Comparison of ENCODE assay signal across 10 cellular contexts in the genomic region with DNA sequence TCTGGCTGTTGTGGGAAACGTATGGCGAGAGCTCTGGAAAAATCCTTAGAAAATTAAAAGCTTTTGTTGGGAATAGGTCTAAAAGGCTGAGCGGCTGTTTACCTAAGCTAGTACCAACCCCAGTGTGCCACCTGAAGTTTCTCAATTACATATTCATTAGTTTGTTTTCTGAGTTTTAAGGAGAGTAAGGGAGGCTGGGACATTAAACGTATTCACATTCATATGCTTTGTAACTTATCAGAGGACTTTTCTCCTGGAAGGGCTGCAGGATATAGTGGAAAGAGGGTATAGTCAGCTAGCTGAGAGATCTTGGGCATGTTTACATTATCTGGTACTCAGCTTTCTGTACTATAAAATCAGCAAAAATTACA. TPM values are rescaled to one million over a fixed set of nuclear protein-coding genes. Genes with fewer than 3 reads are reported as not detected.
A peak's percentile ranks its signal among the peaks of the same experiment; 100 is the strongest.
DNase-seq lines count a peak whose midpoint lies in the region; TF ChIP-seq lines count a peak whose summit lies in the region.
"Had no signal": no experiment of that assay in that cellular context is flagged by ENCODE, and none has a peak within 500 bp of the region (broad histone marks: within the 10 kb centered on the region; RNA-seq: fewer than 3 reads in every experiment).

No MANE protein-coding gene starts in this region.

- no peaks in the 10 kb centered on the region for H3K9me3 ChIP-seq in H9 (ENCODE audit: control insufficient read depth, low read depth, low read length)
- H3K9me3 ChIP-seq in ovary: no peaks in the 10 kb centered on the region

- H3K27ac ChIP-seq in H9 (ENCODE audit: insufficient read length, low read depth, low read length) (peak overlapping the region; percentile 50), ovary (no peak overlapping the region)

- no peak overlapping the region for H4K91ac ChIP-seq in H9 (ENCODE audit: insufficient read length, low read depth, low read length)

- peak overlapping the region; percentile 97 for H3K4me2 ChIP-seq in H9 (ENCODE audit: insufficient read depth, insufficient read length, low read length)

- no peak for TF ChIP-seq EP300 in ovary (IDR thresholded peaks at IDR 0.05)

- no peak overlapping the region for H4K8ac ChIP-seq in H9 (replicated peaks; ENCODE audit: insufficient read length, low read depth, low read length)

- no peak for TF ChIP-seq CTCF in H9 (conservative IDR thresholded peaks at IDR 0.05)
- no peak for TF ChIP-seq CTCF in WI38 (IDR thresholded peaks at IDR 0.05; ENCODE audit: low read depth, low read length)
- no peak for TF ChIP-seq CTCF in glutamatergic neuron (IDR thresholded peaks at IDR 0.05; ENCODE audit: partially characterized antibody, unreplicated experiment)
- no peak for TF ChIP-seq CTCF in retinal pigment epithelial cell (conservative IDR thresholded peaks at IDR 0.05; ENCODE audit: low read depth, low read length)
- no peak for TF ChIP-seq CTCF in CD14-positive monocyte (IDR thresholded peaks at IDR 0.05)
- no peak for TF ChIP-seq CTCF in ovary (IDR thresholded peaks at IDR 0.05)

- H3K4ac ChIP-seq in H9 (ENCODE audit: low read depth, low read length): no peak overlapping the region

- no peaks in the 10 kb centered on the region for H3K79me1 ChIP-seq in H9 (ENCODE audit: insufficient read depth, low read depth, low read length, poor library complexity, severe bottlenecking)

- no peak overlapping the region for H2BK12ac ChIP-seq in H9 (ENCODE audit: insufficient read length, low read depth, low read length)

- H3K4me1 ChIP-seq in H9 (ENCODE audit: insufficient read depth, low read length): peaks cover 3% of the 10 kb centered on the region; the same call in 1 of the 2 replicates
- H3K4me1 ChIP-seq in ovary (ENCODE audit: insufficient read depth): no peaks in the 10 kb centered on the region

- no peak for DNase-seq in H9
- no peak for DNase-seq in glutamatergic neuron
- no peak for DNase-seq in retinal pigment epithelial cell (ENCODE audit: low read depth)
- DNase-seq in EL: no peak
- no peak for DNase-seq in dedifferentiated amniotic fluid mesenchymal stem cell (ENCODE audit: extremely low spot score)
- DNase-seq in CD14-positive monocyte (ENCODE audit: low spot score): no peak
- DNase-seq in ovary: no peak
- DNase-seq: amygdala, left colon had no signal

- no peak overlapping the region; the same call in 1 of the 2 replicates for H3K14ac ChIP-seq in H9 (ENCODE audit: insufficient read depth, low read length)

- H2BK5ac ChIP-seq in H9 (ENCODE audit: insufficient read length, low read length): no peak overlapping the region

- peak overlapping the region; percentile 91 for H3K4me3 ChIP-seq in WI38 (ENCODE audit: low read depth, low read length)
- H3K4me3 ChIP-seq in retinal pigment epithelial cell (ENCODE audit: low read length): peak overlapping the region; percentile 75
- H3K4me3 ChIP-seq in ovary: no peak overlapping the region

- no peaks in the 10 kb centered on the region for H4K20me1 ChIP-seq in H9 (ENCODE audit: control insufficient read depth, insufficient read depth, insufficient read length)

- H3K27me3 Mint-ChIP-seq in H9 (ENCODE audit: low read depth) (no peaks in the 10 kb centered on the region), glutamatergic neuron (ENCODE audit: unreplicated experiment) (peaks cover 3% of the 10 kb centered on the region), CD14-positive monocyte (ENCODE audit: low read depth in 3 of 3) (peaks cover 51 to 62% (median 53%) of the 10 kb centered on the region in 3 donors)

- H3K9me3 Mint-ChIP-seq in H9 (peaks cover 0 to 3% of the 10 kb centered on the region in 2 experiments; a peak in 2 of 5 replicates), glutamatergic neuron (ENCODE audit: unreplicated experiment) (peaks cover 3% of the 10 kb centered on the region), CD14-positive monocyte (peaks cover 0 to 5% (median 2%) of the 10 kb centered on the region in 7 donors)

- no peaks in the 10 kb centered on the region for H3K36me3 ChIP-seq in ovary

- peak overlapping the region; percentile 74 to 98 for H3K4me3 Mint-ChIP-seq in H9
- peak overlapping the region; percentile 87 for H3K4me3 Mint-ChIP-seq in glutamatergic neuron (ENCODE audit: unreplicated experiment)
- peak overlapping the region in 1 of 2 donors; percentile 15 for H3K4me3 Mint-ChIP-seq in CD14-positive monocyte

- no peak for TF ChIP-seq POLR2A in ovary (IDR thresholded peaks at IDR 0.05)

- H3K4me1 Mint-ChIP-seq in H9 (peaks cover 24 to 30% of the 10 kb centered on the region in 2 experiments), glutamatergic neuron (ENCODE audit: low read depth, unreplicated experiment) (no peaks in the 10 kb centered on the region), CD14-positive monocyte (peaks cover 22% of the 10 kb centered on the region)

- peak overlapping the region; percentile 64 for H3K9ac ChIP-seq in H9 (ENCODE audit: extremely low read depth, insufficient read length, low read length)

- peaks cover 19 to 22% (median 20%) of the 10 kb centered on the region in 3 experiments for H3K36me3 Mint-ChIP-seq in H9 (ENCODE audit: insufficient read depth in 1 of 3, low read depth in 3 of 3)
- H3K36me3 Mint-ChIP-seq in glutamatergic neuron (ENCODE audit: unreplicated experiment): no peaks in the 10 kb centered on the region
- H3K36me3 Mint-ChIP-seq in CD14-positive monocyte: peaks cover 0 to 3% of the 10 kb centered on the region in 2 donors

- H3K18ac ChIP-seq in H9 (ENCODE audit: insufficient read length, low read depth, low read length): no peak overlapping the region

- intact Hi-C loops in CD14-positive monocyte (cut with micrococcal nuclease) (no loop called here), ovary (cut with DNase I) (loop anchor here in 2 of 4 donors (5.0 to 10.0 kb wide), 2 partner anchors 135 to 267 kb away; no protein-coding TSS in a partner anchor)

- H3K56ac ChIP-seq in H9 (ENCODE audit: insufficient read length, low read depth, low read length): no peak overlapping the region

- H2BK15ac ChIP-seq in H9 (ENCODE audit: low read depth, low read length): no peak overlapping the region

- no peak overlapping the region for H4K5ac ChIP-seq in H9 (ENCODE audit: insufficient read length, low read depth, low read length)

- H2AK5ac ChIP-seq in H9 (ENCODE audit: insufficient read length, low read length): no peak overlapping the region

- no peaks in the 10 kb centered on the region for H3K27me3 ChIP-seq in H9 (ENCODE audit: insufficient read depth, low read length)
- no peaks in the 10 kb centered on the region for H3K27me3 ChIP-seq in ovary

- H3K79me2 ChIP-seq in H9 (ENCODE audit: insufficient read depth, low read length): peaks cover 22% of the 10 kb centered on the region; the same call in 1 of the 2 replicates

- H3K23me2 ChIP-seq in H9 (ENCODE audit: insufficient read length, low read depth, low read length, poor library complexity, severe bottlenecking): peaks cover 19% of the 10 kb centered on the region

- H3T11ph ChIP-seq in H9 (ENCODE audit: low read length): no peak overlapping the region

- H3K23ac ChIP-seq in H9 (ENCODE audit: insufficient read length, low read depth, low read length): no peak overlapping the region

- H2BK120ac ChIP-seq in H9 (ENCODE audit: low read depth, low read length, poor library complexity, severe bottlenecking): no peak overlapping the region

- no peak overlapping the region for H2AFZ ChIP-seq in H9 (ENCODE audit: low read length)

- WGBS in H9 (ENCODE audit: extremely low coverage, insufficient read length, low lambda C conversion rate): no CpG with 5 or more reads among the region's 4 CpGs
- 80 to 83% (median 82%) methylated on average over 4 of the region's 4 CpGs for WGBS in ovary, 3 donors

- H3K27ac Mint-ChIP-seq in H9 (peak overlapping the region; percentile 21 to 99 (median 91); a peak in 6 of 7 replicates), glutamatergic neuron (ENCODE audit: unreplicated experiment) (no peak overlapping the region), CD14-positive monocyte (no peak overlapping the region)

- no peak overlapping the region for H2BK20ac ChIP-seq in H9 (ENCODE audit: low read depth, low read length, poor library complexity, severe bottlenecking)

RNA-seq across cellular contexts. Expression of gene PAWR, which starts 1.5 kb away (rescaled TPM):
- total RNA-seq in H9 (2021) (176 and 190 TPM in 2 replicates), glutamatergic neuron (ENCODE audit: unreplicated experiment) (7.0 TPM), ovary (100 to 1,000 TPM in 1 of 7 donors, 10 to 100 TPM in 6; 46.8 to 125 (median 75.6) TPM)
- polyA plus RNA-seq in CD14-positive monocyte (under 1 TPM in 1 of 2 donors, not detected in 1; 0.03 TPM), ovary (10 to 100 TPM; 26.4 to 39.6 TPM)

Comparison
In these comparisons a context has a peak if more than half of its experiments do, and no peak if none do; other contexts are left out.
1. H3K27ac Mint-ChIP-seq: peak in H9 (3 of 3); none in glutamatergic neuron (single experiment) and CD14-positive monocyte (0 of 7).